16 cellular contexts compared by ENCODE assay signal in genomic region chr15:57509121-57509520, GRCh38.
DNase-seq lines count a peak whose midpoint lies in the region; ATAC-seq, FAIRE-seq and TF ChIP-seq lines count a peak whose summit lies in the region.
"Had no signal": no experiment of that assay in that cellular context is flagged by ENCODE, and none has a peak within 500 bp of the region (broad histone marks: within the 10 kb centered on the region; RNA-seq: fewer than 3 reads in every experiment).

No MANE protein-coding gene starts in this region.

- peak overlapping the region in 1 of 2 experiments; percentile 17 for H3K4ac ChIP-seq in mesenchymal stem cell (ENCODE audit: low read depth in 1 of 2, low read length in 2 of 2)

- H3K27ac ChIP-seq in GM23338 (ENCODE audit: low read depth): no peak overlapping the region
- no peak overlapping the region for H3K27ac ChIP-seq in K562 (ENCODE audit: extremely low read depth, low read depth, low read length)
- H3K27ac ChIP-seq in mesenchymal stem cell (ENCODE audit: low read length, poor library complexity, severe bottlenecking): peak overlapping the region; percentile 99
- peak overlapping the region in 3 of 5 donors; percentile 16 to 93 (median 85) for H3K27ac ChIP-seq in stomach
- H3K27ac ChIP-seq in sigmoid colon: no peak overlapping the region
- H3K27ac ChIP-seq: uterus had no signal

- TF ChIP-seq RAD21 in K562 (CRISPR knock-in tag; conservative IDR thresholded peaks at IDR 0.05 in 1 of 2, IDR thresholded peaks at IDR 0.05 in 1 of 2): no peak

- no peaks in the 10 kb centered on the region; the same call in 1 of the 2 replicates for H3K79me2 ChIP-seq in GM23338 (replicated peaks; ENCODE audit: insufficient read depth)
- H3K79me2 ChIP-seq in K562 (ENCODE audit: control insufficient read depth, insufficient read depth, low read length): no peaks in the 10 kb centered on the region

- DNase-seq in GM23338 (ENCODE audit: low spot score) (peak; percentile 41), K562 (ENCODE audit: extremely low read depth in 1 of 4, low spot score in 3 of 4) (no peak), mesenchymal stem cell (no peak), stomach (no peak), sigmoid colon (no peak), GM19238 (ENCODE audit: insufficient read length, low spot score) (no peak), NCI-H69 (lab: John Stamatoyannopoulos, UW) (no peak)
- DNase-seq: activated CD4-positive, alpha-beta memory T cell treated with anti-CD3 and anti-CD28 coated beads, Interleukin-2, amount 10 ng/mL, durations not matched to agents 7 days and 5 days; dermis blood vessel endothelial cell; H7; NCI-H187 treated with DMSO at 0.1 percent for 48 hours; NCI-H748 treated with DMSO at 0.1 percent for 48 hours; stimulated activated CD4-positive, alpha-beta T cell treated with anti-CD3 and anti-CD28 coated beads, Interleukin-2, amount 100 ng/mL, for 24 hours; T-helper 9 cell had no signal

- POLR2A ChIA-PET in K562 (lab: Yijun Ruan, JAX): interaction anchor here (0.6 kb wide), 1 partner anchor 206 kb away, joined by 3 read pairs; no protein-coding TSS in a partner anchor

- no peak overlapping the region for H3K27ac Mint-ChIP-seq in GM23338
- H3K27ac Mint-ChIP-seq: activated CD4-positive, alpha-beta memory T cell treated with anti-CD3 and anti-CD28 coated beads, Interleukin-2, amount 10 ng/mL, durations not matched to agents 7 days and 5 days; activated T-helper 2 cell treated with anti-CD3 and anti-CD28 coated beads, Interferon-gamma antibody, Interleukin-2, Interleukin-4, amounts not matched to agents 10 μg/mL and 5 μg/mL and 100 μg/mL, durations not matched to agents 14 hours and 24 hours and 36 hours had no signal

- TF ChIP-seq EP300 in K562 (IDR thresholded peaks at IDR 0.05; ENCODE audit: low read length) (no peak), stomach (IDR thresholded peaks at IDR 0.05) (no peak), sigmoid colon (IDR thresholded peaks at IDR 0.05) (no peak)

- no peak overlapping the region for H3K14ac ChIP-seq in mesenchymal stem cell (ENCODE audit: low read length in 2 of 2)

- H3K4me3 ChIP-seq in GM23338 (no peak overlapping the region), K562 (no peak overlapping the region), mesenchymal stem cell (ENCODE audit: insufficient read depth in 1 of 2, low read depth in 1 of 2, low read length in 2 of 2) (no peak overlapping the region), stomach (no peak overlapping the region), sigmoid colon (no peak overlapping the region)
- H3K4me3 ChIP-seq: uterus had no signal

- H2AK5ac ChIP-seq in mesenchymal stem cell (ENCODE audit: low read length, severe bottlenecking): peak overlapping the region; percentile 84

- no peak overlapping the region for H3K23ac ChIP-seq in mesenchymal stem cell (ENCODE audit: low read length in 2 of 2)

- H3K9me1 ChIP-seq in K562 (ENCODE audit: control insufficient read depth, insufficient read depth, low read length): no peaks in the 10 kb centered on the region

- 0 out of 2 replicates have a peak, but pooled peaks cover 3% of the 10 kb centered on the region for H3F3A ChIP-seq in GM23338 (replicated peaks; ENCODE audit: low read depth)

- no peak overlapping the region for H2BK15ac ChIP-seq in mesenchymal stem cell (ENCODE audit: low read depth, poor library complexity, severe bottlenecking)

- no peak overlapping the region for H3K9ac ChIP-seq in K562 (ENCODE audit: insufficient read depth in 1 of 2, low read depth in 2 of 2, low read length in 2 of 2)
- no peak overlapping the region for H3K9ac ChIP-seq in mesenchymal stem cell (ENCODE audit: low read length)

- TF ChIP-seq POLR2A in K562 (conservative IDR thresholded peaks at IDR 0.05) (no peak), stomach (IDR thresholded peaks at IDR 0.05) (no peak), sigmoid colon (IDR thresholded peaks at IDR 0.05) (no peak)

- no peak overlapping the region for H2AFZ ChIP-seq in GM23338
- H2AFZ ChIP-seq in K562 (ENCODE audit: low read depth, low read length): no peak overlapping the region
- no peak overlapping the region for H2AFZ ChIP-seq in mesenchymal stem cell (ENCODE audit: low read depth, low read length)

- ATAC-seq in GM23338 (peak; percentile 22; the same call in 1 of the 3 replicates), K562 (no peak)

- H3K27me3 Mint-ChIP-seq in GM23338 (ENCODE audit: insufficient read depth, low read depth, poor library complexity): no peaks in the 10 kb centered on the region

- H3K4me1 ChIP-seq in GM23338 (ENCODE audit: insufficient read depth) (peaks cover 24% of the 10 kb centered on the region), K562 (replicated peaks in 1 of 2; ENCODE audit: control insufficient read depth in 2 of 2, insufficient read depth in 2 of 2, low read length in 2 of 2) (no peaks in the 10 kb centered on the region), mesenchymal stem cell (ENCODE audit: control insufficient read depth, insufficient read depth, low read depth, low read length) (peaks cover 24% of the 10 kb centered on the region), stomach (peaks cover 27 to 81% (median 49%) of the 10 kb centered on the region in 4 donors), sigmoid colon (peaks cover 0 to 12% (median 4%) of the 10 kb centered on the region in 4 donors)
- H3K4me1 ChIP-seq: uterus had no signal

- H2BK12ac ChIP-seq in mesenchymal stem cell (ENCODE audit: low read length in 2 of 2): no peak overlapping the region

- H3K4me2 ChIP-seq in GM23338: no peak overlapping the region
- no peak overlapping the region for H3K4me2 ChIP-seq in K562 (ENCODE audit: insufficient read depth, low read length)
- no peak overlapping the region for H3K4me2 ChIP-seq in mesenchymal stem cell (ENCODE audit: low read length, poor library complexity, severe bottlenecking)

- H3K36me3 ChIP-seq in GM23338 (ENCODE audit: insufficient read depth) (no peaks in the 10 kb centered on the region), K562 (ENCODE audit: control insufficient read depth, insufficient read depth, low read length) (no peaks in the 10 kb centered on the region), mesenchymal stem cell (ENCODE audit: control insufficient read depth in 1 of 2, insufficient read depth in 2 of 2, low read depth in 1 of 2, low read length in 2 of 2) (no peaks in the 10 kb centered on the region), stomach (no peaks in the 10 kb centered on the region), sigmoid colon (no peaks in the 10 kb centered on the region)
- H3K36me3 ChIP-seq: uterus had no signal

- BruUV-seq in K562 (replicated peaks; lab: Mats Ljungman, UMichigan): no TSS peak

- H3K9me3 ChIP-seq in K562 (replicated peaks; ENCODE audit: control insufficient read depth, insufficient read depth, low read depth, low read length): no peaks in the 10 kb centered on the region
- H3K9me3 ChIP-seq in mesenchymal stem cell (ENCODE audit: control insufficient read depth, low read length): no peaks in the 10 kb centered on the region
- no peaks in the 10 kb centered on the region for H3K9me3 ChIP-seq in stomach
- no peaks in the 10 kb centered on the region for H3K9me3 ChIP-seq in sigmoid colon
- H3K9me3 ChIP-seq: uterus had no signal

- H4K91ac ChIP-seq in mesenchymal stem cell (ENCODE audit: low read length): no peak overlapping the region

- no peak for FAIRE-seq in K562 (lab: Jason Lieb, UNC)

- peaks cover 35% of the 10 kb centered on the region for H3K4me1 Mint-ChIP-seq in GM23338
- H3K4me1 Mint-ChIP-seq: activated CD4-positive, alpha-beta memory T cell treated with anti-CD3 and anti-CD28 coated beads, Interleukin-2, amount 10 ng/mL, durations not matched to agents 7 days and 5 days had no signal

- no peak overlapping the region for H3K4me3 Mint-ChIP-seq in GM23338
- H3K4me3 Mint-ChIP-seq: activated CD4-positive, alpha-beta memory T cell treated with anti-CD3 and anti-CD28 coated beads, Interleukin-2, amount 10 ng/mL, durations not matched to agents 7 days and 5 days had no signal

- WGBS in K562 (ENCODE audit: insufficient coverage, low coverage, missing lambda C conversion rate): 2% methylated on average over 11 of the region's 11 CpGs
- 67% methylated on average over 11 of the region's 11 CpGs for WGBS in mesenchymal stem cell
- 75 to 83% (median 79%) methylated on average over 11 of the region's 11 CpGs for WGBS in stomach, 5 donors
- WGBS in sigmoid colon, 2 donors: 83 to 88% methylated on average over 11 of the region's 11 CpGs

- CTCF ChIA-PET in K562 (lab: Yijun Ruan, JAX; ENCODE audit: low intra/inter-chr PET ratio): no interaction called here

- no peaks in the 10 kb centered on the region for H3K9me3 Mint-ChIP-seq in GM23338
- H3K9me3 Mint-ChIP-seq: activated CD4-positive, alpha-beta memory T cell treated with anti-CD3 and anti-CD28 coated beads, Interleukin-2, amount 10 ng/mL, durations not matched to agents 7 days and 5 days; activated T-helper 2 cell treated with anti-CD3 and anti-CD28 coated beads, Interferon-gamma antibody, Interleukin-2, Interleukin-4, amounts not matched to agents 10 μg/mL and 5 μg/mL and 100 μg/mL, durations not matched to agents 14 hours and 24 hours and 36 hours had no signal

- H3K27me3 ChIP-seq in GM23338 (ENCODE audit: insufficient read depth): no peaks in the 10 kb centered on the region
- H3K27me3 ChIP-seq in K562 (ENCODE audit: control insufficient read depth in 2 of 2, insufficient read depth in 2 of 2, low read length in 2 of 2): peaks cover 16 to 23% of the 10 kb centered on the region in 2 experiments; a peak in 4 of 5 replicates
- no peaks in the 10 kb centered on the region for H3K27me3 ChIP-seq in mesenchymal stem cell (ENCODE audit: control insufficient read depth in 1 of 2, insufficient read depth in 1 of 2, low read length in 2 of 2)
- no peaks in the 10 kb centered on the region for H3K27me3 ChIP-seq in stomach
- no peaks in the 10 kb centered on the region for H3K27me3 ChIP-seq in sigmoid colon
- H3K27me3 ChIP-seq: uterus had no signal

- in situ Hi-C loops in K562 (cut with MboI): no loop called here

- no peak for TF ChIP-seq CTCF in GM23338 (conservative IDR thresholded peaks at IDR 0.05; ENCODE audit: low read depth in 2 of 2)
- no peak for TF ChIP-seq CTCF in K562 (IDR thresholded peaks at IDR 0.05 in 2 of 3, conservative IDR thresholded peaks at IDR 0.05 in 1 of 3; ENCODE audit: insufficient read depth in 2 of 3, low read depth in 1 of 3, low read length in 3 of 3)
- no peak for TF ChIP-seq CTCF in stomach (IDR thresholded peaks at IDR 0.05)
- TF ChIP-seq CTCF in sigmoid colon (IDR thresholded peaks at IDR 0.05): no peak

- intact Hi-C loops in K562 (cut with micrococcal nuclease): no loop called here
- intact Hi-C loops in stomach (cut with DNase I; ENCODE audit: low total_unique reads): no loop called here
- intact Hi-C loops in sigmoid colon (cut with DNase I): no loop called here

- peak overlapping the region; percentile 91 for H2BK5ac ChIP-seq in mesenchymal stem cell (ENCODE audit: low read depth, low read length, poor library complexity, severe bottlenecking)

- peaks cover 8% of the 10 kb centered on the region for H3K79me1 ChIP-seq in mesenchymal stem cell (replicated peaks; ENCODE audit: low read length, poor library complexity, severe bottlenecking)

- no peaks in the 10 kb centered on the region for H4K20me1 ChIP-seq in GM23338 (replicated peaks; ENCODE audit: insufficient read depth)
- no peaks in the 10 kb centered on the region for H4K20me1 ChIP-seq in K562 (replicated peaks; ENCODE audit: control insufficient read depth, insufficient read depth, low read length)

- no peaks in the 10 kb centered on the region; the same call in 1 of the 2 replicates for H3K9me2 ChIP-seq in GM23338 (ENCODE audit: insufficient read depth)

- no peaks in the 10 kb centered on the region for H3K36me3 Mint-ChIP-seq in GM23338 (ENCODE audit: low read depth)

- no peak overlapping the region for H4K8ac ChIP-seq in mesenchymal stem cell (ENCODE audit: low read length)

- no peak overlapping the region for H3K18ac ChIP-seq in mesenchymal stem cell (ENCODE audit: low read depth in 1 of 2, low read length in 2 of 2)

- no peak overlapping the region for H2BK120ac ChIP-seq in mesenchymal stem cell (ENCODE audit: low read depth, low read length)

Comparison
In these comparisons a context has a peak if more than half of its experiments do, and no peak if none do; other contexts are left out.
1. H3K27ac ChIP-seq: peak in mesenchymal stem cell (single experiment) and stomach (3 of 5); none in GM23338 (single experiment), K562 (single experiment) and sigmoid colon (0 of 4).